Comparison of ENCODE assay signal across 22 cellular contexts in genomic region chr13:93753639-93754038, GRCh38.
DNase-seq lines count a peak whose midpoint lies in the region; ATAC-seq, FAIRE-seq and TF ChIP-seq lines count a peak whose summit lies in the region.
"Had no signal": no experiment of that assay in that cellular context is flagged by ENCODE, and none has a peak within 500 bp of the region (broad histone marks: within the 10 kb centered on the region; RNA-seq: fewer than 3 reads in every experiment).

No MANE protein-coding gene starts in this region.

- H3K4me1 Mint-ChIP-seq in glutamatergic neuron (ENCODE audit: low read depth, unreplicated experiment), result peaks cover 34% of the 10 kb centered on the region
- H3K4me1 Mint-ChIP-seq: B cell had no signal

- H4K20me1 ChIP-seq in H1 (replicated peaks in 1 of 2; ENCODE audit: control insufficient read depth in 1 of 2, insufficient read depth in 2 of 2, low read length in 2 of 2), result no peaks in the 10 kb centered on the region
- H4K20me1 ChIP-seq: BLaER1 treated with 17β-estradiol and CSF1 and Interleukin-3, amounts not matched to agents 10 nM and 100 nM had no signal

- H3K4me2 ChIP-seq in H1 (ENCODE audit: insufficient read depth in 1 of 2, low read depth in 2 of 2, low read length in 2 of 2), result no peak overlapping the region
- H3K4me2 ChIP-seq: A549; BLaER1 treated with 17β-estradiol and CSF1 and Interleukin-3, amounts not matched to agents 10 nM and 100 nM had no signal

- TF ChIP-seq POLR2A in H1 (IDR thresholded peaks at IDR 0.05; ENCODE audit: control extremely low read depth in 1 of 2, low read depth in 2 of 2, low read length in 2 of 2), result no peak

- H3K4me1 ChIP-seq in HEK293 (ENCODE audit: control insufficient read depth, insufficient read depth, low read length), result no peaks in the 10 kb centered on the region
- 0 out of 7 replicates have a peak, but pooled peaks cover 0 to 1% (median 0%) of the 10 kb centered on the region in 4 experiments for H3K4me1 ChIP-seq in H1 (replicated peaks in 1 of 4; ENCODE audit: control insufficient read depth in 3 of 4, insufficient read depth in 4 of 4, low read length in 3 of 4)
- H3K4me1 ChIP-seq: A549, Caco-2 had no signal

- H2AK5ac ChIP-seq in H1 (ENCODE audit: low read depth, low read length), result no peak overlapping the region

- H3K9me3 Mint-ChIP-seq in glutamatergic neuron (ENCODE audit: unreplicated experiment), result peaks cover 5% of the 10 kb centered on the region
- H3K9me3 Mint-ChIP-seq: CD4-positive, alpha-beta T cell; CD8-positive, alpha-beta T cell had no signal

- no peak overlapping the region for H4K5ac ChIP-seq in H1 (ENCODE audit: insufficient read length, low read depth, low read length)

- H3K9me3 ChIP-seq in HEK293 (ENCODE audit: control insufficient read depth, insufficient read depth, low read depth, low read length), result no peaks in the 10 kb centered on the region
- no peaks in the 10 kb centered on the region for H3K9me3 ChIP-seq in H1 (ENCODE audit: insufficient read depth in 2 of 2, low read depth in 1 of 2, low read length in 1 of 2)
- H3K9me3 ChIP-seq: A549; BLaER1 treated with 17β-estradiol and CSF1 and Interleukin-3, amounts not matched to agents 10 nM and 100 nM; Caco-2 had no signal

- no peak overlapping the region for H2BK20ac ChIP-seq in H1 (ENCODE audit: low read length)

- H3K36me3 ChIP-seq in HEK293 (ENCODE audit: control insufficient read depth in 2 of 2, insufficient read depth in 1 of 2, low read length in 2 of 2) (no peaks in the 10 kb centered on the region), H1 (ENCODE audit: control insufficient read depth in 2 of 4, insufficient read depth in 4 of 4, low read length in 3 of 4) (no peaks in the 10 kb centered on the region)
- H3K36me3 ChIP-seq: BLaER1 treated with 17β-estradiol and CSF1 and Interleukin-3, amounts not matched to agents 10 nM and 100 nM had no signal

- H3K23me2 ChIP-seq in H1 (ENCODE audit: low read depth, low read length), result no peaks in the 10 kb centered on the region

- H3K4me3 ChIP-seq in HEK293 (ENCODE audit: low read depth, low read length) (no peak overlapping the region), H1 (ENCODE audit: extremely low read depth in 1 of 4, insufficient read depth in 2 of 4, low read depth in 3 of 4, low read length in 4 of 4) (no peak overlapping the region)
- H3K4me3 ChIP-seq: A549; BLaER1 treated with 17β-estradiol and CSF1 and Interleukin-3, amounts not matched to agents 10 nM and 100 nM had no signal

- no peak overlapping the region for H3K4ac ChIP-seq in H1 (replicated peaks; ENCODE audit: insufficient read length, low read depth, low read length)

- H3K23ac ChIP-seq in H1 (ENCODE audit: insufficient read length), result no peak overlapping the region

- H3K27me3 Mint-ChIP-seq in glutamatergic neuron (ENCODE audit: unreplicated experiment), result no peaks in the 10 kb centered on the region
- H3K27me3 Mint-ChIP-seq: B cell; CD4-positive, alpha-beta T cell had no signal

- H3K27ac ChIP-seq in HEK293 (ENCODE audit: extremely low read depth, low read depth, low read length) (no peak overlapping the region), H1 (ENCODE audit: low read depth, low read length) (no peak overlapping the region)
- H3K27ac ChIP-seq: 22Rv1; A549; BLaER1 treated with 17β-estradiol and CSF1 and Interleukin-3, amounts not matched to agents 10 nM and 100 nM; C4-2B had no signal

- CTCF ChIA-PET in HEK293 (lab: Yijun Ruan, JAX), result no interaction called here
- CTCF ChIA-PET in H1 (lab: Charles Lee; ENCODE audit: partially characterized antibody), result no interaction called here

- POLR2A ChIA-PET in HEK293 (lab: Yijun Ruan, JAX) (no interaction called here), H1 (lab: Charles Lee; ENCODE audit: partially characterized antibody) (no interaction called here)

- no peak overlapping the region for H3K56ac ChIP-seq in H1 (replicated peaks; ENCODE audit: insufficient read length, low read depth, low read length)

- H2BK5ac ChIP-seq in H1 (ENCODE audit: low read depth, low read length), result no peak overlapping the region

- H2BK12ac ChIP-seq in H1 (ENCODE audit: low read depth, low read length), result no peak overlapping the region

- H2BK15ac ChIP-seq in H1 (ENCODE audit: low read length), result no peak overlapping the region

- H2AFZ ChIP-seq in H1 (ENCODE audit: low read length), result no peak overlapping the region

- no peaks in the 10 kb centered on the region for H3K36me3 Mint-ChIP-seq in glutamatergic neuron (ENCODE audit: unreplicated experiment)
- H3K36me3 Mint-ChIP-seq: CD8-positive, alpha-beta T cell had no signal

- TF ChIP-seq CTCF in HEK293 (tag by site-specific recombination; IDR thresholded peaks at IDR 0.05) (no peak), H1 (IDR thresholded peaks at IDR 0.05; ENCODE audit: control extremely low read depth in 1 of 3, insufficient read depth in 1 of 3, low read depth in 1 of 3, low read length in 3 of 3) (no peak), glutamatergic neuron (IDR thresholded peaks at IDR 0.05; ENCODE audit: partially characterized antibody, unreplicated experiment) (no peak)

- ATAC-seq in HG03521 (IDR thresholded peaks at IDR 0.05; ENCODE audit: unreplicated experiment), result no peak
- ATAC-seq: A549; CD8-positive, alpha-beta T cell had no signal

- H4K8ac ChIP-seq in H1 (ENCODE audit: extremely low read depth, insufficient read depth, low read length), result no peak overlapping the region

- no peak overlapping the region for H3K4me3 Mint-ChIP-seq in glutamatergic neuron (ENCODE audit: unreplicated experiment)
- H3K4me3 Mint-ChIP-seq: B cell; CD4-positive, alpha-beta T cell; CD8-positive, alpha-beta T cell had no signal

- H3K79me1 ChIP-seq in H1 (ENCODE audit: low read depth, low read length), result no peaks in the 10 kb centered on the region

- H3K14ac ChIP-seq in H1 (ENCODE audit: insufficient read length), result no peak overlapping the region

- peak overlapping the region; percentile 74 for H3K27ac Mint-ChIP-seq in glutamatergic neuron (ENCODE audit: unreplicated experiment)
- H3K27ac Mint-ChIP-seq: B cell; CD4-positive, alpha-beta T cell; CD8-positive, alpha-beta T cell had no signal

- H3K9ac ChIP-seq in H1 (replicated peaks in 1 of 4; ENCODE audit: extremely low read depth in 1 of 4, low read depth in 3 of 4, low read length in 3 of 4), result no peak overlapping the region
- H3K9ac ChIP-seq: BLaER1 treated with 17β-estradiol and CSF1 and Interleukin-3, amounts not matched to agents 10 nM and 100 nM had no signal

- FAIRE-seq in H1 (lab: Jason Lieb, UNC), result no peak
- FAIRE-seq: A549, D721Med, G401.6, GM12891, GM19239 had no signal

- no peak overlapping the region for H3K18ac ChIP-seq in H1 (ENCODE audit: extremely low read depth, low read length)

- DNase-seq in H1 (ENCODE audit: low read depth in 1 of 2, low spot score in 2 of 2) (no peak), glutamatergic neuron (no peak), NCI-H345 (lab: John Stamatoyannopoulos, UW) (no peak), NCI-H1436 (lab: John Stamatoyannopoulos, UW) (no peak)
- DNase-seq: AML-193; Caco-2; Calu3; CD4-positive, alpha-beta T cell; CD8-positive, alpha-beta T cell; DMS79 treated with DMSO at 0.1 percent for 48 hours; GF-D8 had no signal

- no peak for TF ChIP-seq EP300 in H1 (IDR thresholded peaks at IDR 0.05; ENCODE audit: borderline replicate concordance in 1 of 2, low read depth in 2 of 2, low read length in 2 of 2)

- TF ChIP-seq RAD21 in H1 (IDR thresholded peaks at IDR 0.05 in 1 of 2, conservative IDR thresholded peaks at IDR 0.05 in 1 of 2; ENCODE audit: low read depth in 2 of 2, low read length in 2 of 2), result no peak

- H3K27me3 ChIP-seq in H1 (replicated peaks in 1 of 4; ENCODE audit: control insufficient read depth in 3 of 4, extremely low read depth in 1 of 4, insufficient read depth in 3 of 4, low read length in 3 of 4), result no peaks in the 10 kb centered on the region
- H3K27me3 ChIP-seq: BLaER1 treated with 17β-estradiol and CSF1 and Interleukin-3, amounts not matched to agents 10 nM and 100 nM had no signal

- no peak overlapping the region for H2BK120ac ChIP-seq in H1 (replicated peaks; ENCODE audit: low read depth, low read length)

- H4K91ac ChIP-seq in H1 (replicated peaks; ENCODE audit: insufficient read length, low read length), result no peak overlapping the region

- H3K79me2 ChIP-seq in H1 (ENCODE audit: control insufficient read depth in 1 of 2, insufficient read depth in 2 of 2, low read length in 2 of 2), result no peaks in the 10 kb centered on the region

TF ChIP-seq in HEK293, 187 proteins besides CTCF, POLR2A, EP300 and RAD21 (continues in another document):
- TF ChIP-seq ZBTB6 (tag by site-specific recombination; IDR thresholded peaks at IDR 0.05) (peak; percentile 80), ZNF701 (tag by site-specific recombination; IDR thresholded peaks at IDR 0.05) (no peak)

TF ChIP-seq in H1, 55 proteins besides CTCF, POLR2A, EP300 and RAD21 (continues in another document):
- TF ChIP-seq CBX8 (IDR thresholded peaks at IDR 0.05; ENCODE audit: borderline replicate concordance, low read depth, low read length), result no peak
- no peak for TF ChIP-seq TAF7 (optimal IDR thresholded peaks at IDR 0.05; ENCODE audit: borderline replicate concordance, low read depth, low read length)
